ENCODE assay signal across 1 cellular context in genomic region chr7:66537380-66537779, GRCh38.
TF ChIP-seq lines count a peak whose summit lies in the region.

No MANE protein-coding gene starts in this region.

TF ChIP-seq in GM23338, 12 proteins besides CTCF, POLR2A, EP300 and RAD21 (continued from another document):
- no peak for TF ChIP-seq ZNF462 (CRISPR knock-in tag; IDR thresholded peaks at IDR 0.05)
- TF ChIP-seq REST (IDR thresholded peaks at IDR 0.05; ENCODE audit: unreplicated experiment), result no peak
- no peak for TF ChIP-seq ZNF114 (CRISPR knock-in tag; IDR thresholded peaks at IDR 0.05)
- TF ChIP-seq EZH2phosphoT487 (IDR thresholded peaks at IDR 0.05; ENCODE audit: unreplicated experiment), result no peak
- no peak for TF ChIP-seq ZNF331 (CRISPR knock-in tag; IDR thresholded peaks at IDR 0.05; ENCODE audit: low read depth)
- no peak for TF ChIP-seq STAT1 (IDR thresholded peaks at IDR 0.05; ENCODE audit: unreplicated experiment)
- no peak for TF ChIP-seq CREB1 (CRISPR knock-in tag; IDR thresholded peaks at IDR 0.05; ENCODE audit: low read depth)
- no peak for TF ChIP-seq EZH2 (IDR thresholded peaks at IDR 0.05; ENCODE audit: low read depth, unreplicated experiment)
- no peak for TF ChIP-seq ETS1 (IDR thresholded peaks at IDR 0.05)
- TF ChIP-seq JUNB (IDR thresholded peaks at IDR 0.05; ENCODE audit: unreplicated experiment), result no peak
- no peak for TF ChIP-seq NANOG (IDR thresholded peaks at IDR 0.05; ENCODE audit: borderline replicate concordance)
